21 cellular contexts compared by ENCODE assay signal in the genomic region with DNA sequence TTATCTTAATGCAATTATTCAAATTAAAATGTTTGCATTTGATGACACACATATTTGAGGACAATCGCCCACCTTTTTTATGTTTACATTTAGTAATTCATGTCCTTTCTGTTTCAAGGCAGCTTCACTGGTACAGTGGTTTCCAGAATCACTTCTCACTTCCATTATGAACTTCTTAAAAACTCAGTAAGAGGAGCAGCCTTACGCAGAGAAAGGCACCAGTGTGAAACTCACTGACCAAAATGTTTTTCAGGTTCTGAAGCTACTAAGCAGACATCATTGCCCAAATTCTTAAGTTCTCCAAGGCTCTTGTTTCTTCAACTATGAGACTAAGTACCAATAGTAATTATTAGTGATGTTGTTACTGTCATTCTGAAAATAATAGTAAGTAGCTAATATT.
"Had no signal": no experiment of that assay in that cellular context is flagged by ENCODE, and none has a peak within 500 bp of the region (broad histone marks: within the 10 kb centered on the region; RNA-seq: fewer than 3 reads in every experiment).

No MANE protein-coding gene starts in this region.

- H3K9me3 ChIP-seq: MG63, SK-N-SH had no signal

- ATAC-seq: HepG2, Panc1, PC-3 had no signal

- H3K27me3 ChIP-seq: MG63 had no signal

- H3K9ac ChIP-seq: SK-N-SH had no signal

- DNase-seq: IMR-90, Karpas-422, KG1, MG63, NCI-H1105, NCI-H1417, NCI-H1436 treated with DMSO at 0.1 percent for 48 hours, NCI-H1694, NCI-H187 treated with DMSO at 0.1 percent for 48 hours, NCI-H2029 treated with DMSO at 0.1 percent for 48 hours, NCI-H2171 treated with DMSO at 0.1 percent for 48 hours, NCI-H524, NCI-H526 treated with DMSO at 0.1 percent for 48 hours, NCI-H748 treated with DMSO at 0.1 percent for 48 hours, PC-3, SHP77, SK-N-SH, SW 1271 had no signal

- H3K36me3 ChIP-seq: MG63 had no signal

- H3K4me3 ChIP-seq: MG63 had no signal

- H3K4me2 ChIP-seq: SK-N-SH had no signal

- H3K27ac ChIP-seq: RWPE1 had no signal
